11 cellular contexts compared by ENCODE assay signal in genomic region chr12:11779286-11779685, GRCh38.
DNase-seq lines count a peak whose midpoint lies in the region; ATAC-seq and TF ChIP-seq lines count a peak whose summit lies in the region.
"Had no signal": no experiment of that assay in that cellular context is flagged by ENCODE, and none has a peak within 500 bp of the region (broad histone marks: within the 10 kb centered on the region; RNA-seq: fewer than 3 reads in every experiment).

No MANE protein-coding gene starts in this region.

- intact Hi-C loops in Right ventricle myocardium inferior (cut with DNase I): no loop called here

- peaks cover 31% of the 10 kb centered on the region for H3K4me1 ChIP-seq in cardiac muscle cell (ENCODE audit: low read depth)

- DNase-seq in cardiac muscle cell (ENCODE audit: low read depth in 1 of 2, low spot score in 1 of 2): peak; percentile 37 to 85
- no peak for DNase-seq in Right ventricle myocardium inferior (ENCODE audit: missing footprints)
- peak; percentile 67 for DNase-seq in astrocyte of the spinal cord (ENCODE audit: low read depth, low spot score)
- DNase-seq in iris pigment epithelial cell (ENCODE audit: low read depth): peak; percentile 88
- no peak for DNase-seq in type B pancreatic cell (ENCODE audit: extremely low spot score, unreplicated experiment)
- DNase-seq in NCI-H748 treated with DMSO at 0.1 percent for 48 hours (lab: John Stamatoyannopoulos, UW): no peak
- DNase-seq in HPDE6-E6E7 (ENCODE audit: extremely low spot score): no peak
- DNase-seq in globus pallidus (ENCODE audit: low spot score): no peak
- DNase-seq: mesendoderm, NCI-H2171 had no signal

- H3K4me1 Mint-ChIP-seq in type B pancreatic cell (ENCODE audit: unreplicated experiment): peaks cover 22% of the 10 kb centered on the region

- H3K36me3 ChIP-seq in cardiac muscle cell: no peaks in the 10 kb centered on the region

- no peak overlapping the region for H3K4me3 Mint-ChIP-seq in type B pancreatic cell

- in situ Hi-C loops in astrocyte of the spinal cord (cut with HindIII; ENCODE audit: low sequenced_read_pairs): no loop called here

- no peaks in the 10 kb centered on the region for H3K9me3 ChIP-seq in cardiac muscle cell (ENCODE audit: low read depth)

- TF ChIP-seq CTCF in cardiac muscle cell (IDR thresholded peaks at IDR 0.05; ENCODE audit: low read depth, low read length) (no peak), astrocyte of the spinal cord (IDR thresholded peaks at IDR 0.05; ENCODE audit: low read depth, low read length) (no peak), type B pancreatic cell (conservative IDR thresholded peaks at IDR 0.05) (no peak)

- no peaks in the 10 kb centered on the region for H3K27me3 Mint-ChIP-seq in type B pancreatic cell

- H3K27ac ChIP-seq in cardiac muscle cell: peak overlapping the region; percentile 90
- H3K27ac ChIP-seq: epithelial cell of prostate had no signal

- peak overlapping the region; percentile 64 for H3K27ac Mint-ChIP-seq in type B pancreatic cell

- H3K4me3 ChIP-seq in cardiac muscle cell: no peak overlapping the region
- no peak overlapping the region for H3K4me3 ChIP-seq in astrocyte of the spinal cord (ENCODE audit: low read depth, low read length)

- H3K36me3 Mint-ChIP-seq in type B pancreatic cell: peaks cover 27% of the 10 kb centered on the region

- no peak for ATAC-seq in Right ventricle myocardium inferior

- H3K27me3 ChIP-seq in cardiac muscle cell: no peaks in the 10 kb centered on the region

- no peaks in the 10 kb centered on the region for H3K9me3 Mint-ChIP-seq in type B pancreatic cell

Comparison
In these comparisons a context has a peak if more than half of its experiments do, and no peak if none do; other contexts are left out.
1. DNase-seq: peak in cardiac muscle cell (2 of 2), astrocyte of the spinal cord (single experiment) and iris pigment epithelial cell (single experiment); none in Right ventricle myocardium inferior (single experiment), type B pancreatic cell (single experiment), NCI-H748 treated with DMSO at 0.1 percent for 48 hours (single experiment), HPDE6-E6E7 (single experiment) and globus pallidus (single experiment).